ENCODE assay signal across 1 cellular context in genomic region chrX:42149786-42150185, GRCh38.
TF ChIP-seq lines count a peak whose summit lies in the region.

No MANE protein-coding gene starts in this region.

TF ChIP-seq in H1, 55 proteins besides CTCF, POLR2A, EP300 and RAD21 (continued from another document):
- TF ChIP-seq RNF2 (IDR thresholded peaks at IDR 0.05; ENCODE audit: borderline replicate concordance, low read depth, low read length, missing control alignments, poor library complexity, severe bottlenecking) (no peak), JUND (IDR thresholded peaks at IDR 0.05; ENCODE audit: low read length) (no peak), RFX5 (IDR thresholded peaks at IDR 0.05; ENCODE audit: borderline replicate concordance, low read depth, low read length) (no peak), SP4 (IDR thresholded peaks at IDR 0.05; ENCODE audit: low read length) (no peak), JUN (IDR thresholded peaks at IDR 0.05; ENCODE audit: low read depth, low read length) (no peak), SIN3A (conservative IDR thresholded peaks at IDR 0.05 in 1 of 2, IDR thresholded peaks at IDR 0.05 in 1 of 2; ENCODE audit: low read depth in 1 of 2, low read length in 2 of 2) (no peak), ZNF274 (IDR thresholded peaks at IDR 0.05; ENCODE audit: borderline replicate concordance, extremely low read depth, low read length) (no peak), CHD7 (IDR thresholded peaks at IDR 0.05; ENCODE audit: insufficient replicate concordance, low read length) (no peak), CEBPB (IDR thresholded peaks at IDR 0.05; ENCODE audit: low read depth, low read length) (no peak), BCL11A (IDR thresholded peaks at IDR 0.05; ENCODE audit: low read depth in 2 of 2, low read length in 2 of 2) (no peak), TAF1 (IDR thresholded peaks at IDR 0.05; ENCODE audit: low read depth, low read length) (no peak), NRF1 (IDR thresholded peaks at IDR 0.05; ENCODE audit: low read depth, low read length) (no peak), ATF3 (IDR thresholded peaks at IDR 0.05; ENCODE audit: insufficient read depth, low read depth, low read length) (no peak), TAF7 (optimal IDR thresholded peaks at IDR 0.05; ENCODE audit: borderline replicate concordance, low read depth, low read length) (no peak), CBX8 (IDR thresholded peaks at IDR 0.05; ENCODE audit: borderline replicate concordance, low read depth, low read length) (no peak)
